8 cellular contexts compared by ENCODE assay signal in the genomic region with DNA sequence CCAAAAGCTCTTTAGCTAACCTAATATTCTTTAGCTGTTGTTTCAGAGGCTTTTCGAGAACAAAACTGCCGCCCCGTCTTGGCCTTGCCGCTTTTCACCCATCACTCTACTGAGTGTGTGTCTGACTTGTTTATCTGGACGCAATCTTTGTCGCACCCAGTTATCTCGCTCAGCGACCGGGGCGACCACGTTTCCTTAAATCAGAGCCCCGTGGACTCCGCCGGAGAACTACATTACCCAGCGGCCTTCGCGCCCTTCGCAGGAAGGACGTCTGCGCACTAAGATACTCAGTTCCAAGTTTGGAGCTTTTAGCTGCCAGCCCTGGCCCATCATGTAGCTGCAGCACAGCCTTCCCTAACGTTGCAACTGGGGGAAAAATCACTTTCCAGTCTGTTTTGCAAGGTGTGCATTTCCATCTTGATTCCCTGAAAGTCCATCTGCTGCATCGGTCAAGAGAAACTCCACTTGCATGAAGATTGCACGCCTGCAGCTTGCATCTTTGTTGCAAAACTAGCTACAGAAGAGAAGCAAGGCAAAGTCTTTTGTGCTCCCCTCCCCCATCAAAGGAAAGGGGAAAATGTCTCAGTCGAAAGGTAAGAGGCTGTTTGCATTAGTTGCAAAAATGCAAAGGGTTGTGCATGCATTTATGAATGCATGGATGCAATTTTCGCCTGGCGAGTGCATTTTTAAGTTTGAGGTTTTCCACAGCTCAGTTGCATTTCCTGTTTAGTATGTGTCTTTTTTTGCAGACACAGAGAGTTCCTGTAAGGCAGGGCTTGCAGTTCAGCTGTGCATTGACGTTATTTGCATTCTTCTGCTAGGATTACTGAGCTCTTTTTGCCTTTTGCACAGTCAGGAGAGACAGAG.
A peak's percentile ranks its signal among the peaks of the same experiment; 100 is the strongest.
DNase-seq lines count a peak whose midpoint lies in the region; ATAC-seq, FAIRE-seq and TF ChIP-seq lines count a peak whose summit lies in the region.

A gene (plus strand): TSS at position 290 of the 867 bp plus-strand sequence. CDS start 288 bp downstream, at position 578.

- peak within 1 kb of the TSS; percentile 56 to 73 (median 63) for H3K4me3 ChIP-seq in BLaER1 treated with 17β-estradiol and CSF1 and Interleukin-3, amounts not matched to agents 10 nM and 100 nM
- H3K4me3 ChIP-seq in epithelial cell of esophagus (ENCODE audit: low read length) = peak within 1 kb of the TSS; percentile 62

- no peak for TF ChIP-seq CTCF in epithelial cell of esophagus (IDR thresholded peaks at IDR 0.05; ENCODE audit: insufficient read depth, low read depth, low read length, missing control alignments)

- peak; percentile 99 for ATAC-seq in HG03354 (IDR thresholded peaks at IDR 0.05; ENCODE audit: poor library complexity, severe bottlenecking, unreplicated experiment)

- no peaks in the 10 kb centered on the region for H3K36me3 ChIP-seq in BLaER1 treated with 17β-estradiol and CSF1 and Interleukin-3, amounts not matched to agents 10 nM and 100 nM

- peak within 1 kb of the TSS; percentile 53 to 76 (median 72) for H3K9ac ChIP-seq in BLaER1 treated with 17β-estradiol and CSF1 and Interleukin-3, amounts not matched to agents 10 nM and 100 nM

- peaks cover 24 to 40% (median 31%) of the 10 kb centered on the region in 10 experiments for H3K4me1 ChIP-seq in BLaER1 treated with 17β-estradiol and CSF1 and Interleukin-3, amounts not matched to agents 10 nM and 100 nM

- peak; percentile 50 for DNase-seq in GM19239 (ENCODE audit: insufficient read length, low spot score)
- DNase-seq in NCI-H748 treated with DMSO at 0.1 percent for 48 hours (lab: John Stamatoyannopoulos, UW) = peak; percentile 41
- DNase-seq in activated CD8-positive, alpha-beta memory T cell treated with anti-CD3 and anti-CD28 coated beads for 4 hours (ENCODE audit: low read depth in 2 of 2) = peak; percentile 50 to 64
- peak; percentile 61 for DNase-seq in epithelial cell of esophagus (ENCODE audit: low read depth)
- DNase-seq in midbrain (lab: John Stamatoyannopoulos, UW) = peak; percentile 91
- DNase-seq in stimulated activated CD8-positive, alpha-beta memory T cell treated with anti-CD3 and anti-CD28 coated beads, Interleukin-2, amount 100 ng/mL, for 1 hour (ENCODE audit: low read depth in 2 of 2) = peak; percentile 61 to 67

- peak; percentile 84 for FAIRE-seq in GM19239 (lab: Jason Lieb, UNC)

- H3K9me3 ChIP-seq in BLaER1 treated with 17β-estradiol and CSF1 and Interleukin-3, amounts not matched to agents 10 nM and 100 nM (replicated peaks in 1 of 11) = peaks cover 0 to 13% (median 0%) of the 10 kb centered on the region in 11 experiments; a peak in 2 of 22 replicates

- no peaks in the 10 kb centered on the region for H3K27me3 ChIP-seq in BLaER1 treated with 17β-estradiol and CSF1 and Interleukin-3, amounts not matched to agents 10 nM and 100 nM

- peak within 1 kb of the TSS; percentile 63 to 98 (median 88) for H3K4me2 ChIP-seq in BLaER1 treated with 17β-estradiol and CSF1 and Interleukin-3, amounts not matched to agents 10 nM and 100 nM

- H3K27ac ChIP-seq in BLaER1 treated with 17β-estradiol and CSF1 and Interleukin-3, amounts not matched to agents 10 nM and 100 nM = peak within 1 kb of the TSS in 10 of 11 experiments; percentile 44 to 74 (median 65); a peak in 18 of 22 replicates

- H4K20me1 ChIP-seq in BLaER1 treated with 17β-estradiol and CSF1 and Interleukin-3, amounts not matched to agents 10 nM and 100 nM = no peaks in the 10 kb centered on the region

Comparison
In these comparisons a context has a peak if more than half of its experiments do, and no peak if none do; other contexts are left out.
1. Peak in every context shown above with its lines: DNase-seq, ATAC-seq, H3K4me3 ChIP-seq and H3K27ac ChIP-seq.
2. DNase-seq: peak in every context shown above with its lines; median percentile 91 in midbrain; 64 in stimulated activated CD8-positive, alpha-beta memory T cell treated with anti-CD3 and anti-CD28 coated beads, Interleukin-2, amount 100 ng/mL, for 1 hour; 61 in epithelial cell of esophagus; 57 in activated CD8-positive, alpha-beta memory T cell treated with anti-CD3 and anti-CD28 coated beads for 4 hours; 50 in GM19239; 41 in NCI-H748 treated with DMSO at 0.1 percent for 48 hours.